19 cellular contexts compared by ENCODE assay signal in genomic region chr21:31671146-31671716, GRCh38. TPM values are rescaled to one million over a fixed set of nuclear protein-coding genes. Genes with fewer than 3 reads are reported as not detected.
DNase-seq lines count a peak whose midpoint lies in the region; ATAC-seq, FAIRE-seq and TF ChIP-seq lines count a peak whose summit lies in the region.
"Had no signal": no experiment of that assay in that cellular context is flagged by ENCODE, and none has a peak within 500 bp of the region (broad histone marks: within the 10 kb centered on the region; RNA-seq: fewer than 3 reads in every experiment).

No MANE protein-coding gene starts in this region.

- no peaks in the 10 kb centered on the region for H3K27me3 Mint-ChIP-seq in activated T-cell treated with anti-CD3 and anti-CD28 coated beads, Interleukin-2, amount 50 U/mL, for 24 hours
- no peaks in the 10 kb centered on the region for H3K27me3 Mint-ChIP-seq in activated T-cell treated with anti-CD3 and anti-CD28 coated beads, Interleukin-2, amount 50 U/mL, for 4 hours (ENCODE audit: low read depth)
- no peaks in the 10 kb centered on the region for H3K27me3 Mint-ChIP-seq in progenitor cell of endocrine pancreas

- H3K4me3 ChIP-seq in OCI-LY1 (ENCODE audit: low read depth, low read length, poor library complexity, severe bottlenecking) (no peak overlapping the region), K562 (no peak overlapping the region)
- H3K4me3 ChIP-seq: A549, prostate gland, spleen, upper lobe of right lung had no signal

- DNase-seq in activated T-cell treated with anti-CD3 and anti-CD28 coated beads, Interleukin-2, amount 50 U/mL, for 24 hours = no peak
- DNase-seq in activated T-cell treated with anti-CD3 and anti-CD28 coated beads, Interleukin-2, amount 50 U/mL, for 4 hours = no peak
- DNase-seq in K562 (ENCODE audit: extremely low read depth in 1 of 4, low spot score in 3 of 4) = no peak
- DNase-seq in progenitor cell of endocrine pancreas (ENCODE audit: low spot score, unreplicated experiment) = no peak
- DNase-seq in C1 segment of cervical spinal cord (lab: John Stamatoyannopoulos, UW) = no peak
- no peak for DNase-seq in LoVo (ENCODE audit: low spot score)
- DNase-seq: activated CD4-positive, CD25-positive, alpha-beta regulatory T cell; activated CD8-positive, alpha-beta memory T cell treated with anti-CD3 and anti-CD28 coated beads, Interleukin-2, amount 50 U/mL, for 48 hours; cerebellar nuclear complex; foreskin fibroblast; left colon; spleen; stimulated activated naive CD4-positive, alpha-beta T cell treated with Interleukin-2 at 50 U/mL for 16 hours; upper lobe of right lung had no signal

- H3K36me3 ChIP-seq in OCI-LY1 (ENCODE audit: insufficient read depth, low read length) (peaks cover 62% of the 10 kb centered on the region), K562 (ENCODE audit: control insufficient read depth, insufficient read depth, low read length) (peaks cover 83% of the 10 kb centered on the region)

- no peak for TF ChIP-seq EP300 in K562 (IDR thresholded peaks at IDR 0.05; ENCODE audit: low read length)

- H3K9ac ChIP-seq in OCI-LY1 (ENCODE audit: low read length) = no peak overlapping the region
- no peak overlapping the region for H3K9ac ChIP-seq in K562 (ENCODE audit: insufficient read depth in 1 of 2, low read depth in 2 of 2, low read length in 2 of 2)

- no peaks in the 10 kb centered on the region for H3K9me3 Mint-ChIP-seq in activated T-cell treated with anti-CD3 and anti-CD28 coated beads, Interleukin-2, amount 50 U/mL, for 24 hours
- no peaks in the 10 kb centered on the region for H3K9me3 Mint-ChIP-seq in activated T-cell treated with anti-CD3 and anti-CD28 coated beads, Interleukin-2, amount 50 U/mL, for 4 hours
- no peaks in the 10 kb centered on the region for H3K9me3 Mint-ChIP-seq in progenitor cell of endocrine pancreas (ENCODE audit: low read depth)

- H3K4me2 ChIP-seq in OCI-LY1 (ENCODE audit: low read length) = no peak overlapping the region
- no peak overlapping the region for H3K4me2 ChIP-seq in K562 (ENCODE audit: insufficient read depth, low read length)
- H3K4me2 ChIP-seq: A549 had no signal

- no peaks in the 10 kb centered on the region for H3K9me2 ChIP-seq in OCI-LY1 (ENCODE audit: low read depth, low read length)

- no peak overlapping the region for H2AFZ ChIP-seq in OCI-LY1 (ENCODE audit: low read length)
- no peak overlapping the region for H2AFZ ChIP-seq in K562 (ENCODE audit: low read depth, low read length)

- H4K20me1 ChIP-seq in OCI-LY1 (ENCODE audit: insufficient read depth, low read length) = no peaks in the 10 kb centered on the region
- no peaks in the 10 kb centered on the region for H4K20me1 ChIP-seq in K562 (replicated peaks; ENCODE audit: control insufficient read depth, insufficient read depth, low read length)

- peaks cover 9% of the 10 kb centered on the region for H3K4me1 ChIP-seq in OCI-LY1 (ENCODE audit: insufficient read depth, low read length, severe bottlenecking)
- H3K4me1 ChIP-seq in K562 (replicated peaks in 1 of 2; ENCODE audit: control insufficient read depth in 2 of 2, insufficient read depth in 2 of 2, low read length in 2 of 2) = peaks cover 0 to 5% of the 10 kb centered on the region in 2 experiments; a peak in 2 of 5 replicates
- H3K4me1 ChIP-seq: prostate gland, upper lobe of right lung had no signal

- H3K9me3 ChIP-seq in OCI-LY1 (ENCODE audit: low read length) (no peaks in the 10 kb centered on the region), K562 (replicated peaks; ENCODE audit: control insufficient read depth, insufficient read depth, low read depth, low read length) (no peaks in the 10 kb centered on the region)
- H3K9me3 ChIP-seq: A549, prostate gland, spleen, upper lobe of right lung had no signal

- POLR2A ChIA-PET in K562 (lab: Yijun Ruan, JAX) = interaction anchor here (0.7 to 2.9 kb wide), 4 partner anchors 10 to 346 kb away, joined by 3 to 20 read pairs (median 4); no protein-coding TSS in a partner anchor

- no peak for TF ChIP-seq RAD21 in K562 (CRISPR knock-in tag; conservative IDR thresholded peaks at IDR 0.05 in 1 of 2, IDR thresholded peaks at IDR 0.05 in 1 of 2)

- no peaks in the 10 kb centered on the region for H3K27me3 ChIP-seq in OCI-LY1 (ENCODE audit: insufficient read depth, low read length)
- H3K27me3 ChIP-seq in K562 (ENCODE audit: control insufficient read depth in 2 of 2, insufficient read depth in 2 of 2, low read length in 2 of 2) = no peaks in the 10 kb centered on the region
- H3K27me3 ChIP-seq: spleen, upper lobe of right lung had no signal

- TF ChIP-seq CTCF in OCI-LY1 (IDR thresholded peaks at IDR 0.05; ENCODE audit: low read length) (no peak), K562 (IDR thresholded peaks at IDR 0.05 in 2 of 3, conservative IDR thresholded peaks at IDR 0.05 in 1 of 3; ENCODE audit: insufficient read depth in 2 of 3, low read depth in 1 of 3, low read length in 3 of 3) (no peak), progenitor cell of endocrine pancreas (IDR thresholded peaks at IDR 0.05; ENCODE audit: unreplicated experiment) (no peak)

- BruUV-seq in K562 (replicated peaks; lab: Mats Ljungman, UMichigan) = TSS peak; percentile 27

- H3K36me3 Mint-ChIP-seq in activated T-cell treated with anti-CD3 and anti-CD28 coated beads, Interleukin-2, amount 50 U/mL, for 24 hours (ENCODE audit: low read depth) = peaks cover 65% of the 10 kb centered on the region
- peaks cover 43% of the 10 kb centered on the region for H3K36me3 Mint-ChIP-seq in activated T-cell treated with anti-CD3 and anti-CD28 coated beads, Interleukin-2, amount 50 U/mL, for 4 hours (ENCODE audit: insufficient read depth)
- H3K36me3 Mint-ChIP-seq in progenitor cell of endocrine pancreas (ENCODE audit: insufficient read depth) = peaks cover 16% of the 10 kb centered on the region

- no peak; the same call in 1 of the 2 replicates for TF ChIP-seq POLR2A in K562 (conservative IDR thresholded peaks at IDR 0.05)

- CTCF ChIA-PET in K562 (lab: Yijun Ruan, JAX; ENCODE audit: low intra/inter-chr PET ratio) = no interaction called here

- 95% methylated on average over 12 of the region's 12 CpGs for WGBS in K562 (ENCODE audit: insufficient coverage, low coverage, missing lambda C conversion rate)

- H3K4me3 Mint-ChIP-seq in activated T-cell treated with anti-CD3 and anti-CD28 coated beads, Interleukin-2, amount 50 U/mL, for 24 hours = no peak overlapping the region
- H3K4me3 Mint-ChIP-seq in activated T-cell treated with anti-CD3 and anti-CD28 coated beads, Interleukin-2, amount 50 U/mL, for 4 hours = no peak overlapping the region
- no peak overlapping the region for H3K4me3 Mint-ChIP-seq in progenitor cell of endocrine pancreas (ENCODE audit: low read depth)

- no peak for FAIRE-seq in K562 (lab: Jason Lieb, UNC)
- FAIRE-seq: A549, G401.6 had no signal

- H3K27ac Mint-ChIP-seq in activated T-cell treated with anti-CD3 and anti-CD28 coated beads, Interleukin-2, amount 50 U/mL, for 24 hours = peak overlapping the region; percentile 53
- H3K27ac Mint-ChIP-seq in progenitor cell of endocrine pancreas = peak overlapping the region; percentile 32

- intact Hi-C loops in K562 (cut with micrococcal nuclease) = no loop called here

- ATAC-seq in activated T-cell treated with anti-CD3 and anti-CD28 coated beads, Interleukin-2, amount 50 U/mL, for 4 hours = no peak
- peak; percentile 12 for ATAC-seq in K562
- no peak for ATAC-seq in HG03378 (IDR thresholded peaks at IDR 0.05; ENCODE audit: unreplicated experiment)
- ATAC-seq: left colon, upper lobe of right lung had no signal

- H3K27ac ChIP-seq in OCI-LY1 (ENCODE audit: low read depth, low read length, poor library complexity, severe bottlenecking) (peak overlapping the region; percentile 65), K562 (ENCODE audit: extremely low read depth, low read depth, low read length) (no peak overlapping the region)
- H3K27ac ChIP-seq: A549, prostate gland, spleen, upper lobe of right lung had no signal

- H3F3A ChIP-seq in OCI-LY1 (ENCODE audit: insufficient read depth, low read length) = peaks cover 11% of the 10 kb centered on the region

- H3K4me1 Mint-ChIP-seq in activated T-cell treated with anti-CD3 and anti-CD28 coated beads, Interleukin-2, amount 50 U/mL, for 24 hours (ENCODE audit: low read depth) = peaks cover 48% of the 10 kb centered on the region
- H3K4me1 Mint-ChIP-seq in activated T-cell treated with anti-CD3 and anti-CD28 coated beads, Interleukin-2, amount 50 U/mL, for 4 hours (ENCODE audit: low read depth) = peaks cover 31% of the 10 kb centered on the region
- H3K4me1 Mint-ChIP-seq in progenitor cell of endocrine pancreas (ENCODE audit: low read depth) = peaks cover 12% of the 10 kb centered on the region

- H3K79me2 ChIP-seq in OCI-LY1 (ENCODE audit: insufficient read depth, low read length) = no peaks in the 10 kb centered on the region
- peaks cover 5% of the 10 kb centered on the region; the same call in 1 of the 3 replicates for H3K79me2 ChIP-seq in K562 (ENCODE audit: control insufficient read depth, insufficient read depth, low read length)

- in situ Hi-C loops in K562 (cut with MboI) = no loop called here

- no peaks in the 10 kb centered on the region for H3K9me1 ChIP-seq in K562 (ENCODE audit: control insufficient read depth, insufficient read depth, low read length)

TF ChIP-seq in K562, 482 proteins besides CTCF, POLR2A, EP300 and RAD21:
- no peak for TF ChIP-seq ZNF3 (CRISPR knock-in tag; IDR thresholded peaks at IDR 0.05)
TF ChIP-seq in K562: peak in this region for 0.

RNA-seq across cellular contexts. Expression of gene SOD1, which starts 11.7 kb away (rescaled TPM):
- 100 to 1,000 TPM; 284 to 308 (median 295) TPM for total RNA-seq in activated T-cell treated with anti-CD3 and anti-CD28 coated beads, Interleukin-2, amount 50 U/mL, for 4 hours
- 34.1 and 47.2 TPM in 2 replicates for total RNA-seq in K562 (2011; cell fraction: chromatin; rRNA removed; ENCODE audit: low replicate concordance)
- total RNA-seq in K562 (2011; cell fraction: nucleolus; rRNA removed) = 65.2 and 66.5 TPM in 2 replicates
- 81.2 and 82.4 TPM in 2 replicates for total RNA-seq in K562 (2011; cell fraction: nucleoplasm; rRNA removed)
- total RNA-seq in K562 (2014; rRNA removed) (419 and 452 TPM in 2 replicates), K562 (2014; rRNA removed; fragmentation: Illumina TruSeq; extraction: Trizol) (633 and 657 TPM in 2 replicates), K562 (2015; rRNA removed; fragmentation: Illumina TruSeq; extraction: Trizol) (603 and 618 TPM in 2 replicates), K562 (2021) (502 and 508 TPM in 2 replicates), progenitor cell of endocrine pancreas (164 and 176 TPM in 2 replicates)
- polyA plus RNA-seq in K562 (2011; rRNA removed) (514 and 783 TPM in 2 replicates), K562 (2014; fragmentation: Illumina TruSeq; extraction: Trizol) (577 and 611 TPM in 2 replicates), K562 (2014; fragmentation: Nextera tagmentation; extraction: Ambion mirVana) (1,000 to 10,000 TPM; 1,386 to 1,409 TPM), K562 (2014; rRNA removed) (613 and 642 TPM in 2 replicates)
- 344 and 485 TPM in 2 replicates for polyA plus RNA-seq in K562 (2011; cell fraction: cytosol; rRNA removed)
- polyA plus RNA-seq in K562 (2011; cell fraction: nucleus; rRNA removed) = 104 and 172 TPM in 2 replicates
- polyA plus RNA-seq in K562 (2012) = 288 and 652 TPM in 2 replicates
- polyA minus RNA-seq in K562 (2011; rRNA and poly(A)+ RNA removed) = 483 and 698 TPM in 2 replicates
- 436 and 452 TPM in 2 replicates for polyA minus RNA-seq in K562 (2011; cell fraction: cytosol; rRNA and poly(A)+ RNA removed)
- polyA minus RNA-seq in K562 (2011; cell fraction: nucleus; rRNA and poly(A)+ RNA removed) = 37.4 and 67.0 TPM in 2 replicates
